12 cellular contexts compared by ENCODE assay signal in the genomic region with DNA sequence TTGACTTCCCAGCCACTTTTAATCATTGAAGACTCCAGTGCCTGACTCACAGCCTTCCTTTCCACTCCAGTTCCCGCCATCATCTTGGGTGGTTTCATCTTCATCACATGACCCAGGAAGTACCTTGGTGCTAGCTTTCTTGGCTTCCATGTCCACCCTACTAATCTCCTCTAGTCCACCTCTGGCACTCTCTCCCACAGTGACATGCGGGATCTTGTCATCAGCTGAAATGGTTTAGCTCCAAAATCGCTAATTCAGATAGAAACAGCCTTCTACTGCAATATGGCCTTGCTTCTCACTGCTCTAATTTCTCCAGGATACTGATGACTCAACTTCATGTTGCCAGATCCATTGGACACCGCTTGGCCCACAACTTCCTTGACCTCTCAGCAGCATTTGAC. TPM values are rescaled to one million over a fixed set of nuclear protein-coding genes. Genes with fewer than 3 reads are reported as not detected.
DNase-seq lines count a peak whose midpoint lies in the region; ATAC-seq and TF ChIP-seq lines count a peak whose summit lies in the region.
"Had no signal": no experiment of that assay in that cellular context is flagged by ENCODE, and none has a peak within 500 bp of the region (broad histone marks: within the 10 kb centered on the region; RNA-seq: fewer than 3 reads in every experiment).

No MANE protein-coding gene starts in this region.

- DNase-seq in ACHN (peak; percentile 83), cardiac fibroblast (ENCODE audit: low read depth in 2 of 2) (peak; percentile 53 to 56), iris pigment epithelial cell (ENCODE audit: low read depth) (peak; percentile 61), G401 (ENCODE audit: low spot score) (no peak), sciatic nerve (ENCODE audit: low spot score) (no peak)
- DNase-seq in stimulated activated CD4-positive, alpha-beta T cell treated with anti-CD3 and anti-CD28 coated beads, Interleukin-15, amount 100 ng/mL, for 24 hours: no peak
- DNase-seq: activated CD8-positive, alpha-beta memory T cell treated with anti-CD3 and anti-CD28 coated beads, Interleukin-2, amount 50 U/mL, for 4 hours; NCI-H1694 treated with DMSO at 0.1 percent for 48 hours; stimulated activated CD8-positive, alpha-beta memory T cell treated with anti-CD3 and anti-CD28 coated beads, Interleukin-4, amount 100 ng/mL, for 48 hours had no signal

- H3K4me3 ChIP-seq in cardiac fibroblast (replicated peaks in 1 of 2; ENCODE audit: low read depth in 2 of 2, low read length in 2 of 2): no peak overlapping the region

- in situ Hi-C loops in ACHN (cut with HindIII; ENCODE audit: low pct_ligation_motif_present, low pct_unique_long_range_greater_than_20kb, low sequenced_read_pairs) (no loop called here), G401 (cut with HindIII; ENCODE audit: low sequenced_read_pairs) (no loop called here)

- ATAC-seq in HG02798 (IDR thresholded peaks at IDR 0.05; ENCODE audit: poor library complexity, unreplicated experiment) (no peak), sciatic nerve (no peak)
- ATAC-seq: HCT116 had no signal

- no peak for TF ChIP-seq RAD21 in Ishikawa (IDR thresholded peaks at IDR 0.05; ENCODE audit: low read depth)

- intact Hi-C loops in sciatic nerve (cut with DNase I): no loop called here

- TF ChIP-seq EP300 in Ishikawa (IDR thresholded peaks at IDR 0.05; ENCODE audit: borderline replicate concordance): no peak

- TF ChIP-seq CTCF in cardiac fibroblast (IDR thresholded peaks at IDR 0.05; ENCODE audit: low read depth, low read length): no peak

TF ChIP-seq in Ishikawa, 13 proteins besides CTCF, POLR2A, EP300 and RAD21:
- no peak for TF ChIP-seq TEAD4 (IDR thresholded peaks at IDR 0.05)
- TF ChIP-seq, protein P1, sequence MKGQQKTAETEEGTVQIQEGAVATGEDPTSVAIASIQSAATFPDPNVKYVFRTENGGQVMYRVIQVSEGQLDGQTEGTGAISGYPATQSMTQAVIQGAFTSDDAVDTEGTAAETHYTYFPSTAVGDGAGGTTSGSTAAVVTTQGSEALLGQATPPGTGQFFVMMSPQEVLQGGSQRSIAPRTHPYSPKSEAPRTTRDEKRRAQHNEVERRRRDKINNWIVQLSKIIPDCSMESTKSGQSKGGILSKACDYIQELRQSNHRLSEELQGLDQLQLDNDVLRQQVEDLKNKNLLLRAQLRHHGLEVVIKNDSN (IDR thresholded peaks at IDR 0.05): 0 out of 2 replicates have a peak, but pooled peaks have one; percentile 23
- TF ChIP-seq EGR1 (IDR thresholded peaks at IDR 0.05): no peak
- no peak for TF ChIP-seq NFIC (IDR thresholded peaks at IDR 0.05)

RNA-seq across cellular contexts. Expression of gene WDR20, which starts 24.5 kb away (rescaled TPM):
- 24.2 and 35.3 TPM in 2 replicates for total RNA-seq in G401 (2014; rRNA removed; shearing (Covaris generic))
- 39.6 TPM for total RNA-seq in sciatic nerve

Comparison
In these comparisons a context has a peak if more than half of its experiments do, and no peak if none do; other contexts are left out.
1. DNase-seq: peak in ACHN (single experiment), cardiac fibroblast (2 of 2) and iris pigment epithelial cell (single experiment); none in G401 (single experiment), sciatic nerve (single experiment) and stimulated activated CD4-positive, alpha-beta T cell treated with anti-CD3 and anti-CD28 coated beads, Interleukin-15, amount 100 ng/mL, for 24 hours (single experiment).